Comparison of ENCODE assay signal across 21 cellular contexts in genomic region chr12:30996752-30997151, GRCh38.
"Had no signal": no experiment of that assay in that cellular context is flagged by ENCODE, and none has a peak within 500 bp of the region (broad histone marks: within the 10 kb centered on the region; RNA-seq: fewer than 3 reads in every experiment).

No MANE protein-coding gene starts in this region.

- H3K36me3 ChIP-seq: ascending aorta, esophagus muscularis mucosa, gastroesophageal sphincter, heart right ventricle, left ventricle myocardium inferior, neutrophil, right lobe of liver had no signal

- H3K4me3 Mint-ChIP-seq: activated naive CD4-positive, alpha-beta T cell treated with anti-CD3 and anti-CD28 coated beads, Interleukin-2, amount 50 U/mL, for 24 hours; activated T-cell treated with anti-CD3 and anti-CD28 coated beads, Interleukin-2, amount 50 U/mL, for 72 hours; immature natural killer cell; memory B cell; natural killer cell treated with Interleukin-12 subunit alpha and Interleukin-12 subunit beta and Interleukin-15 and Interleukin-18, amount 100 ng/mL, for 72 hours; stimulated activated memory B cell treated with anti-CD40 and anti-IgM and Interleukin-4, amounts not matched to agents 10 μg/mL and 1 μg/mL and 100 μg/mL, for 72 hours; type B pancreatic cell had no signal

- H3K27ac ChIP-seq: ascending aorta, esophagus muscularis mucosa, gastroesophageal sphincter, heart right ventricle, left ventricle myocardium inferior, neutrophil, parathyroid adenoma, right lobe of liver, testis, VCaP had no signal

- H3K36me3 Mint-ChIP-seq: activated naive CD4-positive, alpha-beta T cell treated with anti-CD3 and anti-CD28 coated beads, Interleukin-2, amount 50 U/mL, for 24 hours; immature natural killer cell; memory B cell; natural killer cell treated with Interleukin-12 subunit alpha and Interleukin-12 subunit beta and Interleukin-15 and Interleukin-18, amount 100 ng/mL, for 72 hours; stimulated activated memory B cell treated with anti-CD40 and anti-IgM and Interleukin-4, amounts not matched to agents 10 μg/mL and 1 μg/mL and 100 μg/mL, for 72 hours had no signal

- H3K4me1 Mint-ChIP-seq: activated naive CD4-positive, alpha-beta T cell treated with anti-CD3 and anti-CD28 coated beads, Interleukin-2, amount 50 U/mL, for 24 hours; immature natural killer cell; memory B cell; stimulated activated memory B cell treated with anti-CD40 and anti-IgM and Interleukin-4, amounts not matched to agents 10 μg/mL and 1 μg/mL and 100 μg/mL, for 72 hours had no signal

- H3K79me2 ChIP-seq: parathyroid adenoma had no signal

- H3K27me3 Mint-ChIP-seq: activated naive CD4-positive, alpha-beta T cell treated with anti-CD3 and anti-CD28 coated beads, Interleukin-2, amount 50 U/mL, for 24 hours; stimulated activated memory B cell treated with anti-CD40 and anti-IgM and Interleukin-4, amounts not matched to agents 10 μg/mL and 1 μg/mL and 100 μg/mL, for 72 hours had no signal

- H2AFZ ChIP-seq: parathyroid adenoma had no signal

- H3K4me3 ChIP-seq: ascending aorta, esophagus muscularis mucosa, gastroesophageal sphincter, heart right ventricle, left ventricle myocardium inferior, right lobe of liver, testis had no signal

- ATAC-seq: activated T-cell treated with anti-CD3 and anti-CD28 coated beads, Interleukin-2, amount 50 U/mL, for 72 hours; gastroesophageal sphincter; natural killer cell treated with Interleukin-12 subunit alpha and Interleukin-12 subunit beta and Interleukin-15 and Interleukin-18, amount 100 ng/mL, for 72 hours; right lobe of liver; stimulated activated memory B cell treated with anti-CD40 and anti-IgM and Interleukin-4, amounts not matched to agents 10 μg/mL and 1 μg/mL and 100 μg/mL, for 72 hours had no signal

- H3K9ac ChIP-seq: parathyroid adenoma had no signal

- H3K9me3 Mint-ChIP-seq: activated naive CD4-positive, alpha-beta T cell treated with anti-CD3 and anti-CD28 coated beads, Interleukin-2, amount 50 U/mL, for 24 hours; immature natural killer cell; natural killer cell treated with Interleukin-12 subunit alpha and Interleukin-12 subunit beta and Interleukin-15 and Interleukin-18, amount 100 ng/mL, for 72 hours; stimulated activated memory B cell treated with anti-CD40 and anti-IgM and Interleukin-4, amounts not matched to agents 10 μg/mL and 1 μg/mL and 100 μg/mL, for 72 hours; type B pancreatic cell had no signal

- H3K27me3 ChIP-seq: ascending aorta, esophagus muscularis mucosa, gastroesophageal sphincter, heart right ventricle, neutrophil, right lobe of liver, testis had no signal

- H3K27ac Mint-ChIP-seq: activated naive CD4-positive, alpha-beta T cell treated with anti-CD3 and anti-CD28 coated beads, Interleukin-2, amount 50 U/mL, for 24 hours; activated T-cell treated with anti-CD3 and anti-CD28 coated beads, Interleukin-2, amount 50 U/mL, for 72 hours; immature natural killer cell; memory B cell; natural killer cell treated with Interleukin-12 subunit alpha and Interleukin-12 subunit beta and Interleukin-15 and Interleukin-18, amount 100 ng/mL, for 72 hours; stimulated activated memory B cell treated with anti-CD40 and anti-IgM and Interleukin-4, amounts not matched to agents 10 μg/mL and 1 μg/mL and 100 μg/mL, for 72 hours; type B pancreatic cell had no signal

- DNase-seq: activated CD4-positive, alpha-beta T cell treated with anti-CD3 and anti-CD28 coated beads, Interleukin-2, amount 50 U/mL, for 4 hours; activated effector memory CD4-positive, alpha-beta T cell treated with anti-CD3 and anti-CD28 coated beads, Interleukin-2, amount 50 U/mL, for 16 hours; activated T-cell treated with anti-CD3 and anti-CD28 coated beads, Interleukin-2, amount 50 U/mL, for 72 hours; effector CD8-positive, alpha-beta T cell; heart right ventricle; immature natural killer cell; left ventricle myocardium inferior; right lobe of liver; stimulated activated CD4-positive, alpha-beta T cell treated with anti-CD3 and anti-CD28 coated beads, Interleukin-4, amount 100 ng/mL, for 24 hours; testis had no signal

- H3K9me3 ChIP-seq: ascending aorta, esophagus muscularis mucosa, gastroesophageal sphincter, heart right ventricle, left ventricle myocardium inferior, neutrophil, right lobe of liver, testis had no signal

- H3K4me1 ChIP-seq: ascending aorta, esophagus muscularis mucosa, gastroesophageal sphincter, heart right ventricle, right lobe of liver, testis had no signal
